Comparison of ENCODE assay signal across 9 cellular contexts in genomic region chr10:15824498-15824897, GRCh38.
DNase-seq lines count a peak whose midpoint lies in the region; ATAC-seq and TF ChIP-seq lines count a peak whose summit lies in the region.
"Had no signal": no experiment of that assay in that cellular context is flagged by ENCODE, and none has a peak within 500 bp of the region (broad histone marks: within the 10 kb centered on the region; RNA-seq: fewer than 3 reads in every experiment).

No MANE protein-coding gene starts in this region.

- peak; percentile 20 for DNase-seq in AG08395 (ENCODE audit: low spot score)
- peak; percentile 8 for DNase-seq in kidney glomerular epithelial cell (lab: John Stamatoyannopoulos, UW)
- DNase-seq in NCI-H345 treated with DMSO at 0.1 percent for 48 hours (lab: John Stamatoyannopoulos, UW; ENCODE audit: unreplicated experiment) = no peak
- DNase-seq in cerebellar nuclear complex (lab: John Stamatoyannopoulos, UW) = no peak
- no peak for DNase-seq in NCI-H2029 treated with DMSO at 0.1 percent for 48 hours (lab: John Stamatoyannopoulos, UW)
- DNase-seq: central memory CD4-positive, alpha-beta T cell had no signal

- TF ChIP-seq CTCF in GM12872 (IDR thresholded peaks at IDR 0.05; ENCODE audit: insufficient read depth, low read depth, low read length) (peak; percentile 26; the same call in 1 of the 3 replicates), VCaP (conservative IDR thresholded peaks at IDR 0.05) (peak; percentile 72)

- no peak for ATAC-seq in HG02981 (IDR thresholded peaks at IDR 0.05; ENCODE audit: unreplicated experiment)

- H3K27ac ChIP-seq in VCaP = no peak overlapping the region

Comparison
In these comparisons a context has a peak if more than half of its experiments do, and no peak if none do; other contexts are left out.
1. DNase-seq: peak in AG08395 (single experiment) and kidney glomerular epithelial cell (single experiment); none in NCI-H345 treated with DMSO at 0.1 percent for 48 hours (single experiment), cerebellar nuclear complex (0 of 2) and NCI-H2029 treated with DMSO at 0.1 percent for 48 hours (single experiment).